ENCODE assay signal across 25 cellular contexts in the genomic region with DNA sequence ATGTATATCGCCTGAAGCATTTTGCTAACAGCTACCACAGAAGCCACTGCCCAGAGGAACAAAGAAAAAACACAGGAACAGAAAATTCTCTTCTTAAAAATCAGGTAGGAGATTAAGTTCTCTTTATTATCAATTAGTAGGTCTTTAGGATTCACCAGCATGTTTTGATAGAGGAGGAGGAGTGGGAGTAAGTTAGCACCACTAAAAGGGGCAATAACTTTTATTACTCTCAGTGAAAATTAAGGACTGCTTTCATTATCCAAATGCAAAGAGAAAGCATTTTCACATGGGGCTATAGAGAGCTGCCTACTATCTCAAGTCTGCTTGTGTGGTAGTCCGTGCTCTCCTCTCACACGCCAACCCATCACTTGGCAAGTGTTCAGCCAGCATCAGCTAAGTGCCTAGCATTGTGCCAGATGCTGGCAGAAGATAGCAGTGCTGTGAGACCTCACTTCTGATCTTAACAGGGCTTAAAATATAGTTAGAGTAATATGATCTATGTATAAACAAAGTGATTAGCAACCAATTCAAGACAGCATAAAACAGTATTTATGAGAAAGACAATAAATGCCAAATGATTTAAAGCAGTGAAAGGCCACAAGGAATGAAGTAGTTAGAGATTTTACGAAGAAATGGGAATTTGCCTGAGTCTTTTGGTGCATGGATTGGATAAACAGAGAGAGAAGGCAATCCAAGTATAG. TPM values are rescaled to one million over a fixed set of nuclear protein-coding genes. Genes with fewer than 3 reads are reported as not detected.
"Had no signal": no experiment of that assay in that cellular context is flagged by ENCODE, and none has a peak within 500 bp of the region (broad histone marks: within the 10 kb centered on the region; RNA-seq: fewer than 3 reads in every experiment).

No MANE protein-coding gene starts in this region.

- H3K36me3 ChIP-seq: left ventricle myocardium inferior, ovary, right atrium auricular region, sigmoid colon, spleen, tibial nerve, uterus had no signal

- FAIRE-seq: islet of Langerhans, kidney, small intestine had no signal

- H3K9me3 ChIP-seq: left ventricle myocardium inferior, mucosa of descending colon, ovary, right atrium auricular region, sigmoid colon, spleen, tibial nerve, uterus had no signal

- H3K27ac ChIP-seq: left ventricle myocardium inferior, ovary, right atrium auricular region, sigmoid colon, spleen, tibial nerve, uterus had no signal

- H3K4me1 ChIP-seq: left ventricle myocardium inferior, right atrium auricular region, sigmoid colon, spleen, tibial nerve, uterus had no signal

- DNase-seq: hypothalamus; immature natural killer cell; kidney; left colon; left ventricle myocardium inferior; midbrain; mucosa of descending colon; naive thymus-derived CD4-positive, alpha-beta T cell; ovary; sigmoid colon; small intestine; spleen; stimulated activated CD4-positive, alpha-beta T cell treated with anti-CD3 and anti-CD28 coated beads, Interleukin-4, amount 100 ng/mL, for 24 hours; stimulated activated naive CD4-positive, alpha-beta T cell; uterus had no signal

- H3K4me3 ChIP-seq: left ventricle myocardium inferior, lung, mucosa of descending colon, ovary, right atrium auricular region, sigmoid colon, spleen, tibial nerve, uterus had no signal

- H3K27me3 ChIP-seq: ovary, right atrium auricular region, sigmoid colon, spleen, tibial nerve, uterus had no signal

RNA-seq across cellular contexts. Expression of gene ASTN1, which starts 39.8 kb away (rescaled TPM):
- total RNA-seq: myocyte; natural killer cell treated with Interleukin-12 subunit alpha and Interleukin-12 subunit beta and Interleukin-15 and Interleukin-18, amount 100 ng/mL, for 72 hours had no signal

RNA-seq across cellular contexts. Expression of gene BRINP2, which starts 46.0 kb away (rescaled TPM):
- total RNA-seq: kidney; mesenteric fat pad; naive thymus-derived CD4-positive, alpha-beta T cell; natural killer cell treated with Interleukin-12 subunit alpha and Interleukin-12 subunit beta and Interleukin-15 and Interleukin-18, amount 100 ng/mL, for 72 hours; pulmonary artery endothelial cell; renal cortical epithelial cell; tibial nerve; ureter had no signal
